ENCODE assay signal across 1 cellular context in genomic region chr1:20699558-20699957, GRCh38.
TF ChIP-seq lines count a peak whose summit lies in the region.

No MANE protein-coding gene starts in this region.

TF ChIP-seq in GM23338, 12 proteins besides CTCF, POLR2A, EP300 and RAD21 (continued from another document):
- TF ChIP-seq, protein P1, sequence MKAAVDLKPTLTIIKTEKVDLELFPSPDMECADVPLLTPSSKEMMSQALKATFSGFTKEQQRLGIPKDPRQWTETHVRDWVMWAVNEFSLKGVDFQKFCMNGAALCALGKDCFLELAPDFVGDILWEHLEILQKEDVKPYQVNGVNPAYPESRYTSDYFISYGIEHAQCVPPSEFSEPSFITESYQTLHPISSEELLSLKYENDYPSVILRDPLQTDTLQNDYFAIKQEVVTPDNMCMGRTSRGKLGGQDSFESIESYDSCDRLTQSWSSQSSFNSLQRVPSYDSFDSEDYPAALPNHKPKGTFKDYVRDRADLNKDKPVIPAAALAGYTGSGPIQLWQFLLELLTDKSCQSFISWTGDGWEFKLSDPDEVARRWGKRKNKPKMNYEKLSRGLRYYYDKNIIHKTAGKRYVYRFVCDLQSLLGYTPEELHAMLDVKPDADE (IDR thresholded peaks at IDR 0.05), result no peak
